ENCODE assay signal across 16 cellular contexts in the genomic region with DNA sequence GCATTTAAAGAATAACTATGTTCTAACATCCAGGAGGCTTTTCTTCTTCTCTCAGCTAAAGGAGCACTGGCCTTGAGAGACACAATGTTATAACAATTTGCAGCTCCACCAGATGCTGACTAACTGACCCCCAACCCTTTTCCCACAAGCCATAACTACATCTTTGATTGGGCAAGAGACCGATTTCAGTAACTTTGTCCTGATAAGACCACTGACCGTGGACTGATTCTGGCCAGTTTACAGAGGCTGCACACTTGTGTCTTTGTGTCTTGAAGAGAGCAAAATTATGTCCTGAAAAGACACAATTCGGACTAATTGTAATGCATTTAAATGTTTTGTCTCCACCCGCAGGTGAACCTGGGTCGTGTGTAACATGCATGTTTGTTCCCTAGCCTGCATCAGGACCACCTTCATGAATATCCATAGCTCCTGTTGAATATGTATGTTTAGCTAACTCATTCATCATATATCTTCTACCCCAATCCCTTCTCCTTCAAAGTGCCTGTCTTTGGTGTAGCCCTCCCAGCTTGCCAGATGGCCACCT.
"Had no signal": no experiment of that assay in that cellular context is flagged by ENCODE, and none has a peak within 500 bp of the region (broad histone marks: within the 10 kb centered on the region; RNA-seq: fewer than 3 reads in every experiment).

No MANE protein-coding gene starts in this region.

- H3K27me3 ChIP-seq: brain microvascular endothelial cell, neutrophil, transverse colon had no signal

- DNase-seq: activated CD4-positive, alpha-beta T cell treated with anti-CD3 and anti-CD28 coated beads, Interleukin-2, amount 50 U/mL, for 4 hours; activated CD4-positive, CD25-positive, alpha-beta regulatory T cell treated with anti-CD3 and anti-CD28 coated beads, Interleukin-2, amount 50 U/mL, for 72 hours; activated CD8-positive, alpha-beta memory T cell treated with anti-CD3 and anti-CD28 coated beads, Interleukin-2, amount 10 ng/mL, durations not matched to agents 7 days and 5 days; activated effector memory CD4-positive, alpha-beta T cell treated with anti-CD3 and anti-CD28 coated beads, Interleukin-2, amount 50 U/mL, for 16 hours; activated T-cell treated with anti-CD3 and anti-CD28 coated beads, Interleukin-2, amount 50 U/mL, for 4 hours; amygdala; brain microvascular endothelial cell; left colon; naive thymus-derived CD4-positive, alpha-beta T cell; transverse colon had no signal

- H3K36me3 ChIP-seq: brain microvascular endothelial cell, neutrophil, transverse colon had no signal

- H3K4me3 ChIP-seq: smooth muscle cell, transverse colon had no signal

- H3K9me3 ChIP-seq: neutrophil, transverse colon had no signal

- H3K4me1 Mint-ChIP-seq: activated CD8-positive, alpha-beta memory T cell treated with anti-CD3 and anti-CD28 coated beads, Interleukin-2, amount 10 ng/mL, durations not matched to agents 7 days and 5 days had no signal

- H3K4me3 Mint-ChIP-seq: activated CD8-positive, alpha-beta memory T cell treated with anti-CD3 and anti-CD28 coated beads, Interleukin-2, amount 10 ng/mL, durations not matched to agents 7 days and 5 days; activated T-cell treated with anti-CD3 and anti-CD28 coated beads, Interleukin-2, amount 50 U/mL, for 4 hours; dendritic cell treated with granulocyte-macrophage colony-stimulating factor and Interleukin-4, amounts not matched to agents 40 ng/mL and 50 ng/mL, for 4 days; naive thymus-derived CD4-positive, alpha-beta T cell; T-helper 2 cell treated with Interferon-gamma antibody and Interleukin-4, amounts not matched to agents 5 μg/mL and 100 μg/mL, for 36 hours had no signal

- H3K9me3 Mint-ChIP-seq: activated naive CD4-positive, alpha-beta T cell treated with anti-CD3 and anti-CD28 coated beads, Interleukin-2, amount 50 U/mL, for 72 hours; activated T-cell treated with anti-CD3 and anti-CD28 coated beads, Interleukin-2, amount 50 U/mL, for 4 hours; dendritic cell treated with granulocyte-macrophage colony-stimulating factor and Interleukin-4, amounts not matched to agents 40 ng/mL and 50 ng/mL, for 4 days; naive thymus-derived CD4-positive, alpha-beta T cell; T-helper 2 cell treated with Interferon-gamma antibody and Interleukin-4, amounts not matched to agents 5 μg/mL and 100 μg/mL, for 36 hours had no signal

- H3K36me3 Mint-ChIP-seq: activated naive CD4-positive, alpha-beta T cell treated with anti-CD3 and anti-CD28 coated beads, Interleukin-2, amount 50 U/mL, for 72 hours; naive thymus-derived CD4-positive, alpha-beta T cell had no signal

- H3K27ac ChIP-seq: brain microvascular endothelial cell, neutrophil, transverse colon had no signal

- H3K4me1 ChIP-seq: transverse colon had no signal

- H3K27ac Mint-ChIP-seq: activated CD8-positive, alpha-beta memory T cell treated with anti-CD3 and anti-CD28 coated beads, Interleukin-2, amount 10 ng/mL, durations not matched to agents 7 days and 5 days; activated naive CD4-positive, alpha-beta T cell treated with anti-CD3 and anti-CD28 coated beads, Interleukin-2, amount 50 U/mL, for 72 hours; dendritic cell treated with granulocyte-macrophage colony-stimulating factor and Interleukin-4, amounts not matched to agents 40 ng/mL and 50 ng/mL, for 4 days; naive thymus-derived CD4-positive, alpha-beta T cell; T-helper 2 cell treated with Interferon-gamma antibody and Interleukin-4, amounts not matched to agents 5 μg/mL and 100 μg/mL, for 36 hours had no signal

- ATAC-seq: activated CD8-positive, alpha-beta memory T cell treated with anti-CD3 and anti-CD28 coated beads, Interleukin-2, amount 10 ng/mL, durations not matched to agents 7 days and 5 days; activated T-cell treated with anti-CD3 and anti-CD28 coated beads, Interleukin-2, amount 50 U/mL, for 4 hours; left colon; naive thymus-derived CD4-positive, alpha-beta T cell; right cardiac atrium had no signal

- H3K27me3 Mint-ChIP-seq: activated CD8-positive, alpha-beta memory T cell treated with anti-CD3 and anti-CD28 coated beads, Interleukin-2, amount 10 ng/mL, durations not matched to agents 7 days and 5 days; dendritic cell treated with granulocyte-macrophage colony-stimulating factor and Interleukin-4, amounts not matched to agents 40 ng/mL and 50 ng/mL, for 4 days had no signal
